29 cellular contexts compared by ENCODE assay signal in the genomic region with DNA sequence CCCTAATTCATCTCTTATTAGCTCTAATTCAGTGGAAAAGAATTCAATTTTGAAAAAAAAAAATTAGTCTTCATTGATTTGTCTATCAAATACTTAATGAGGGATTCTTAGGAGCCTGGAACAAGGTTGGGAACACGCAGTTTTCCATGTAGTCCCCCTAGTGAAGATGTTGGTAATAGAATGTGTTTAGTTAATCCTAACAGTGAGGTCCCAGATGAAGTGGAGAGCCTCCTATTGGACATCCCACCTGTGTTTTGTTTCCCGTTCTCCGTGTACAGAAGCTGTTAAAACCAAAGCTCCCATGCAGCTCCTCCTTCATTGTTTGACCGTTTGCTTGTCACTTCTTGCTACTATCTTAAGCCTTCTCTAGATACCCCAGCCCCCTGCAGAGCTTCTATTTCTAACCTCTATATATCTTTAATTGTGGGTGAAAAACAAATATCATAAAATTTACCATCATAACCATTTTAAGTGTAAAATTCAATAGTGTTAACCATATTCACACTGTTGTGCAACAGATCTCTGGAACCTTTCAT.
"Had no signal": no experiment of that assay in that cellular context is flagged by ENCODE, and none has a peak within 500 bp of the region (broad histone marks: within the 10 kb centered on the region; RNA-seq: fewer than 3 reads in every experiment).

No MANE protein-coding gene starts in this region.

- H3K9me3 Mint-ChIP-seq: activated CD4-positive, alpha-beta memory T cell treated with anti-CD3 and anti-CD28 coated beads, Interleukin-2, amount 10 ng/mL, durations not matched to agents 7 days and 5 days; activated CD4-positive, alpha-beta T cell treated with anti-CD3 and anti-CD28 coated beads, Interleukin-2, amount 10 ng/mL, durations not matched to agents 7 days and 5 days; activated naive CD4-positive, alpha-beta T cell treated with anti-CD3 and anti-CD28 coated beads, Interleukin-2, amount 50 U/mL, for 24 hours; activated naive CD8-positive, alpha-beta T cell treated with anti-CD3 and anti-CD28 coated beads, Interleukin-2, amount 10 ng/mL, durations not matched to agents 7 days and 5 days; activated T-cell treated with anti-CD3 and anti-CD28 coated beads, Interleukin-2, amount 50 U/mL, for 24 hours; activated T-cell treated with anti-CD3 and anti-CD28 coated beads, Interleukin-2, amount 50 U/mL, for 72 hours; brain; T-helper 2 cell treated with Interferon-gamma antibody and Interleukin-4, amounts not matched to agents 5 μg/mL and 100 μg/mL, for 36 hours had no signal

- ATAC-seq: activated T-cell treated with anti-CD3 and anti-CD28 coated beads, Interleukin-2, amount 50 U/mL, for 72 hours; esophagus mucosa; foreskin keratinocyte; gastrocnemius medialis; T-helper 17 cell had no signal

- H3K27ac Mint-ChIP-seq: activated CD4-positive, alpha-beta memory T cell treated with anti-CD3 and anti-CD28 coated beads, Interleukin-2, amount 10 ng/mL, durations not matched to agents 7 days and 5 days; activated CD4-positive, alpha-beta T cell treated with anti-CD3 and anti-CD28 coated beads, Interleukin-2, amount 10 ng/mL, durations not matched to agents 7 days and 5 days; activated naive CD4-positive, alpha-beta T cell treated with anti-CD3 and anti-CD28 coated beads, Interleukin-2, amount 50 U/mL, for 24 hours; activated naive CD8-positive, alpha-beta T cell treated with anti-CD3 and anti-CD28 coated beads, Interleukin-2, amount 10 ng/mL, durations not matched to agents 7 days and 5 days; activated T-cell treated with anti-CD3 and anti-CD28 coated beads, Interleukin-2, amount 50 U/mL, for 24 hours; activated T-cell treated with anti-CD3 and anti-CD28 coated beads, Interleukin-2, amount 50 U/mL, for 72 hours; brain; T-helper 17 cell; T-helper 2 cell treated with Interferon-gamma antibody and Interleukin-4, amounts not matched to agents 5 μg/mL and 100 μg/mL, for 36 hours had no signal

- H3K4me3 ChIP-seq: ascending aorta, breast epithelium, cardiac muscle cell, colonic mucosa, gastrocnemius medialis had no signal

- H3K27me3 Mint-ChIP-seq: activated CD4-positive, alpha-beta memory T cell treated with anti-CD3 and anti-CD28 coated beads, Interleukin-2, amount 10 ng/mL, durations not matched to agents 7 days and 5 days; activated CD4-positive, alpha-beta T cell treated with anti-CD3 and anti-CD28 coated beads, Interleukin-2, amount 10 ng/mL, durations not matched to agents 7 days and 5 days; activated naive CD4-positive, alpha-beta T cell treated with anti-CD3 and anti-CD28 coated beads, Interleukin-2, amount 50 U/mL, for 24 hours; activated naive CD8-positive, alpha-beta T cell treated with anti-CD3 and anti-CD28 coated beads, Interleukin-2, amount 10 ng/mL, durations not matched to agents 7 days and 5 days; activated T-cell treated with anti-CD3 and anti-CD28 coated beads, Interleukin-2, amount 50 U/mL, for 24 hours; brain; T-helper 17 cell had no signal

- H3K4me3 Mint-ChIP-seq: activated CD4-positive, alpha-beta memory T cell treated with anti-CD3 and anti-CD28 coated beads, Interleukin-2, amount 10 ng/mL, durations not matched to agents 7 days and 5 days; activated CD4-positive, alpha-beta T cell treated with anti-CD3 and anti-CD28 coated beads, Interleukin-2, amount 10 ng/mL, durations not matched to agents 7 days and 5 days; activated naive CD4-positive, alpha-beta T cell treated with anti-CD3 and anti-CD28 coated beads, Interleukin-2, amount 50 U/mL, for 24 hours; activated naive CD8-positive, alpha-beta T cell treated with anti-CD3 and anti-CD28 coated beads, Interleukin-2, amount 10 ng/mL, durations not matched to agents 7 days and 5 days; activated T-cell treated with anti-CD3 and anti-CD28 coated beads, Interleukin-2, amount 50 U/mL, for 24 hours; activated T-cell treated with anti-CD3 and anti-CD28 coated beads, Interleukin-2, amount 50 U/mL, for 72 hours; brain; T-helper 17 cell; T-helper 2 cell treated with Interferon-gamma antibody and Interleukin-4, amounts not matched to agents 5 μg/mL and 100 μg/mL, for 36 hours had no signal

- H3K4me1 Mint-ChIP-seq: activated CD4-positive, alpha-beta memory T cell treated with anti-CD3 and anti-CD28 coated beads, Interleukin-2, amount 10 ng/mL, durations not matched to agents 7 days and 5 days; activated naive CD4-positive, alpha-beta T cell treated with anti-CD3 and anti-CD28 coated beads, Interleukin-2, amount 50 U/mL, for 24 hours; T-helper 17 cell had no signal

- DNase-seq: activated CD4-positive, alpha-beta memory T cell treated with anti-CD3 and anti-CD28 coated beads, Interleukin-2, amount 10 ng/mL, durations not matched to agents 7 days and 5 days; activated CD4-positive, alpha-beta T cell treated with anti-CD3 and anti-CD28 coated beads for 1 hour; activated CD4-positive, alpha-beta T cell treated with anti-CD3 and anti-CD28 coated beads for 4 hours; activated CD4-positive, alpha-beta T cell treated with anti-CD3 and anti-CD28 coated beads, Interleukin-2, amount 10 ng/mL, durations not matched to agents 7 days and 5 days; activated CD4-positive, alpha-beta T cell treated with anti-CD3 and anti-CD28 coated beads, Interleukin-2, amount 50 U/mL, for 4 hours; activated CD8-positive, alpha-beta memory T cell treated with anti-CD3 and anti-CD28 coated beads, Interleukin-2, amount 50 U/mL, for 48 hours; activated gamma-delta T cell; activated naive CD4-positive, alpha-beta T cell treated with Interleukin-2 at 50 U/mL for 16 hours; activated naive CD8-positive, alpha-beta T cell treated with anti-CD3 and anti-CD28 coated beads, Interleukin-2, amount 10 ng/mL, durations not matched to agents 7 days and 5 days; activated T-cell treated with anti-CD3 and anti-CD28 coated beads for 4 hours; activated T-cell treated with anti-CD3 and anti-CD28 coated beads, Interleukin-2, amount 50 U/mL, for 24 hours; activated T-cell treated with anti-CD3 and anti-CD28 coated beads, Interleukin-2, amount 50 U/mL, for 72 hours; central memory CD4-positive, alpha-beta T cell; cerebellar nuclear complex; colonic mucosa; effector CD8-positive, alpha-beta T cell; foreskin keratinocyte; gastrocnemius medialis; glutamatergic neuron; T-helper 1 cell; T-helper 17 cell; T1000 had no signal

- H3K36me3 ChIP-seq: ascending aorta, breast epithelium, cardiac muscle cell, colonic mucosa, gastrocnemius medialis had no signal

- H3K9me3 ChIP-seq: ascending aorta, breast epithelium, colonic mucosa, gastrocnemius medialis had no signal

- H3K27me3 ChIP-seq: ascending aorta, breast epithelium, cardiac muscle cell, colonic mucosa, foreskin keratinocyte, gastrocnemius medialis had no signal

- H3K27ac ChIP-seq: ascending aorta, breast epithelium, cardiac muscle cell, colonic mucosa, foreskin keratinocyte, gastrocnemius medialis had no signal

- H3K4me1 ChIP-seq: ascending aorta, breast epithelium, colonic mucosa, foreskin keratinocyte, gastrocnemius medialis had no signal
